In genomic region chr11:76919887-76920746, GRCh38 we compare ENCODE assay signal across 8 cellular contexts. TPM values are rescaled to one million over a fixed set of nuclear protein-coding genes. Genes with fewer than 3 reads are reported as not detected.
DNase-seq lines count a peak whose midpoint lies in the region; ATAC-seq and TF ChIP-seq lines count a peak whose summit lies in the region.

No MANE protein-coding gene starts in this region.

- H3K4me3 ChIP-seq in GM12865 (ENCODE audit: low read depth, low read length) (no peak overlapping the region; the same call in 1 of the 2 replicates), colonic mucosa (no peak overlapping the region), left lung (no peak overlapping the region)

- H3K27ac Mint-ChIP-seq in activated CD4-positive, alpha-beta T cell treated with anti-CD3 and anti-CD28 coated beads, Interleukin-2, amount 10 ng/mL, durations not matched to agents 24 days and 14 days: no peak overlapping the region

- H3K27me3 ChIP-seq in colonic mucosa: no peaks in the 10 kb centered on the region
- H3K27me3 ChIP-seq in left lung: no peaks in the 10 kb centered on the region

- peak overlapping the region in 1 of 2 donors; percentile 22 for H3K9ac ChIP-seq in colonic mucosa (ENCODE audit: low read depth in 2 of 2, low read length in 2 of 2)

- DNase-seq in GM12865 (ENCODE audit: low read depth): peak; percentile 87
- DNase-seq in NCI-H526 (lab: John Stamatoyannopoulos, UW): peak; percentile 91 to 97
- peak; percentile 91 for DNase-seq in activated CD4-positive, alpha-beta T cell treated with anti-CD3 and anti-CD28 coated beads, Interleukin-2, amount 10 ng/mL, durations not matched to agents 24 days and 14 days
- DNase-seq in colonic mucosa: peak; percentile 89
- peak in 1 of 2 donors; percentile 71 for DNase-seq in left lung
- DNase-seq in stimulated activated CD4-positive, alpha-beta T cell treated with anti-CD3 and anti-CD28 coated beads, Interleukin-2, amount 100 ng/mL, for 48 hours: peak; percentile 49 to 55

- H3K27ac ChIP-seq in colonic mucosa (peak overlapping the region; percentile 58), left lung (no peak overlapping the region)

- H3K36me3 Mint-ChIP-seq in activated CD4-positive, alpha-beta T cell treated with anti-CD3 and anti-CD28 coated beads, Interleukin-2, amount 10 ng/mL, durations not matched to agents 24 days and 14 days (ENCODE audit: low read depth): no peaks in the 10 kb centered on the region

- peaks cover 6% of the 10 kb centered on the region for H3K4me1 Mint-ChIP-seq in activated CD4-positive, alpha-beta T cell treated with anti-CD3 and anti-CD28 coated beads, Interleukin-2, amount 10 ng/mL, durations not matched to agents 24 days and 14 days

- intact Hi-C loops in activated CD4-positive, alpha-beta T cell treated with anti-CD3 and anti-CD28 coated beads, Interleukin-2, amount 10 ng/mL, durations not matched to agents 24 days and 14 days (cut with micrococcal nuclease): loop anchor here (1.0 to 5.0 kb wide), 4 partner anchors 110 to 186 kb away; no protein-coding TSS in a partner anchor
- intact Hi-C loops in colonic mucosa (cut with DNase I) (loop anchor here (2.0 kb wide), 3 partner anchors 109 to 185 kb away; no protein-coding TSS in a partner anchor), left lung (cut with DNase I) (loop anchor here in 1 of 2 donors (5.0 kb wide), 1 partner anchor 113 kb away; no protein-coding TSS in a partner anchor)

- ATAC-seq in HG03442 (IDR thresholded peaks at IDR 0.05; ENCODE audit: unreplicated experiment) (peak; percentile 50), left lung (peak; percentile 96), HG02852 (IDR thresholded peaks at IDR 0.05; ENCODE audit: unreplicated experiment) (no peak)

- H3K36me3 ChIP-seq in colonic mucosa (no peaks in the 10 kb centered on the region), left lung (no peaks in the 10 kb centered on the region)

- peaks cover 7% of the 10 kb centered on the region for H3K27me3 Mint-ChIP-seq in activated CD4-positive, alpha-beta T cell treated with anti-CD3 and anti-CD28 coated beads, Interleukin-2, amount 10 ng/mL, durations not matched to agents 24 days and 14 days

- H3K9me3 ChIP-seq in colonic mucosa (no peaks in the 10 kb centered on the region), left lung (no peaks in the 10 kb centered on the region)

- no peaks in the 10 kb centered on the region for H3K4me1 ChIP-seq in colonic mucosa
- H3K4me1 ChIP-seq in left lung: peaks cover 6 to 23% of the 10 kb centered on the region in 2 donors

- H3K9me3 Mint-ChIP-seq in activated CD4-positive, alpha-beta T cell treated with anti-CD3 and anti-CD28 coated beads, Interleukin-2, amount 10 ng/mL, durations not matched to agents 24 days and 14 days: no peaks in the 10 kb centered on the region

- TF ChIP-seq CTCF in GM12865 (IDR thresholded peaks at IDR 0.05; ENCODE audit: insufficient read depth, low read depth, low read length, missing control alignments): peak; percentile 79
- TF ChIP-seq CTCF in colonic mucosa (IDR thresholded peaks at IDR 0.05): peak; percentile 96
- peak; percentile 70 to 89 for TF ChIP-seq CTCF in left lung (IDR thresholded peaks at IDR 0.05)

- H3K4me3 Mint-ChIP-seq in activated CD4-positive, alpha-beta T cell treated with anti-CD3 and anti-CD28 coated beads, Interleukin-2, amount 10 ng/mL, durations not matched to agents 24 days and 14 days: peak overlapping the region; percentile 34

RNA-seq across cellular contexts. Expression of gene ACER3, which starts 59.4 kb away (rescaled TPM):
- 12.5 and 13.8 TPM in 2 replicates for total RNA-seq in activated CD4-positive, alpha-beta T cell treated with anti-CD3 and anti-CD28 coated beads, Interleukin-2, amount 10 ng/mL, durations not matched to agents 24 days and 14 days
- total RNA-seq in colonic mucosa: 10 to 100 TPM; 25.0 to 36.4 TPM
- 10 to 100 TPM; 27.5 to 46.5 TPM for total RNA-seq in left lung
